In genomic region chr4:144030775-144031174, GRCh38 we compare ENCODE assay signal across 6 cellular contexts. TPM values are rescaled to one million over a fixed set of nuclear protein-coding genes. Genes with fewer than 3 reads are reported as not detected.
"Had no signal": no experiment of that assay in that cellular context is flagged by ENCODE, and none has a peak within 500 bp of the region (broad histone marks: within the 10 kb centered on the region; RNA-seq: fewer than 3 reads in every experiment).

No MANE protein-coding gene starts in this region.

RNA-seq across cellular contexts. Expression of gene GYPB, which starts 11.6 kb away (rescaled TPM):
- polyA plus RNA-seq: naive thymus-derived CD8-positive, alpha-beta T cell; ovary; right cardiac atrium; sigmoid colon; small intestine; urinary bladder had no signal
